ENCODE assay signal across 9 cellular contexts in the genomic region with DNA sequence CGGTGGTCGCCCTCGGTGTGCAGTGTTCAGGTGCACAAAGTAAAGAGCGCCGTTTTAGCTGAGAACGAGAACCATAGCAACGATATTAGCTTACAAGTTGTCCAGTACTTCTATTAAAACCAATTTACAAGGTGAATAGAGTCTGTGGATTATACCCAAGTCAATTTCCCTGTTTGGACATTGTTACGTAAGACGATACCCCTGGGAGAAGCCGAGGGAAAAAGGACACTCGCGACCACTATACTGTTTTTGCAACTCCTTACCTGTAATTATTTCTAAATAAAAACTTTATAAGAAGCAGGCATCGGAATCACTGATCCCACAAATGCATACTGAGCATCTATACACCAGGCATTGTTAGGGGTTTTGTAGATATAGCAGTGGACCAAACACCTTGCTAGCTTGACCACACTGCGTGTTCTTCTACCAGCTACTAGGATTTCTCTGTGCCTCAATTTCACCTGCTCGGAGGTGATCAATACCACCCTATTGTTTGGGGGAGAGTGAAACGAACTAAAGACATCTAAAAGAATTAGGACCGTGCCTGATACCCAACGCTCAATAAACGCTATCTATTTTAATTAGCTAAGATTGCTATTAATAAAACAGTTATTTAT. TPM values are rescaled to one million over a fixed set of nuclear protein-coding genes. Genes with fewer than 3 reads are reported as not detected.
DNase-seq lines count a peak whose midpoint lies in the region; ATAC-seq and TF ChIP-seq lines count a peak whose summit lies in the region.
"Had no signal": no experiment of that assay in that cellular context is flagged by ENCODE, and none has a peak within 500 bp of the region (broad histone marks: within the 10 kb centered on the region; RNA-seq: fewer than 3 reads in every experiment).

No MANE protein-coding gene starts in this region.

- H3K4ac ChIP-seq in IMR-90 (ENCODE audit: low read depth, low read length), result peak overlapping the region; percentile 78

- H3K56ac ChIP-seq in IMR-90 (ENCODE audit: extremely low read depth, insufficient read depth, low read length), result peak overlapping the region; percentile 50

- peak overlapping the region; percentile 47 for H2BK5ac ChIP-seq in IMR-90 (ENCODE audit: low read depth, low read length, poor library complexity, severe bottlenecking)

- peaks cover 5 to 48% of the 10 kb centered on the region in 2 experiments; a peak in 3 of 4 replicates for H3K79me1 ChIP-seq in IMR-90 (ENCODE audit: low read depth in 1 of 2, low read length in 2 of 2)

- peaks cover 33% of the 10 kb centered on the region for H3K36me3 Mint-ChIP-seq in chondrocyte (ENCODE audit: low read depth)
- peaks cover 4 to 28% (median 21%) of the 10 kb centered on the region in 5 donors for H3K36me3 Mint-ChIP-seq in naive thymus-derived CD4-positive, alpha-beta T cell

- H3K36me3 ChIP-seq in BJ (ENCODE audit: control insufficient read depth, insufficient read depth, low read length) (peaks cover 35% of the 10 kb centered on the region), IMR-90 (ENCODE audit: control insufficient read depth, insufficient read depth, low read length) (peaks cover 39% of the 10 kb centered on the region)
- H3K36me3 ChIP-seq in naive thymus-derived CD4-positive, alpha-beta T cell (ENCODE audit: control insufficient read depth in 2 of 3, insufficient read depth in 3 of 3, low read length in 3 of 3), result peaks cover 22 to 44% (median 28%) of the 10 kb centered on the region in 3 experiments

- peak overlapping the region; percentile 54 for H2AK5ac ChIP-seq in IMR-90 (ENCODE audit: low read depth, low read length)

- ATAC-seq in IMR-90 (ENCODE audit: low read depth) (peak; percentile 0; the same call in 1 of the 2 replicates), GM19463 (IDR thresholded peaks at IDR 0.05; ENCODE audit: unreplicated experiment) (no peak), GM18517 (IDR thresholded peaks at IDR 0.05; ENCODE audit: unreplicated experiment) (no peak), GM18498 (IDR thresholded peaks at IDR 0.05; ENCODE audit: unreplicated experiment) (no peak)
- no peak for ATAC-seq in naive thymus-derived CD4-positive, alpha-beta T cell

- peak overlapping the region; percentile 39; the same call in 1 of the 2 replicates for H3K14ac ChIP-seq in IMR-90 (replicated peaks; ENCODE audit: low read depth, low read length)

- WGBS in IMR-90 (ENCODE audit: extremely low coverage in 2 of 2, insufficient read length in 1 of 2), 2 experiments, result no CpG with 5 or more reads among the region's 19 CpGs

- DNase-seq in BJ (ENCODE audit: low read depth) (no peak), IMR-90 (no peak), chondrocyte (ENCODE audit: low spot score) (no peak), SK-N-DZ (ENCODE audit: low spot score) (no peak)
- DNase-seq in naive thymus-derived CD4-positive, alpha-beta T cell, result no peak

- H3K18ac ChIP-seq in IMR-90 (ENCODE audit: low read depth, low read length), result peak overlapping the region; percentile 7; the same call in 1 of the 2 replicates

- peak overlapping the region; percentile 99 for H2AK9ac ChIP-seq in IMR-90 (replicated peaks; ENCODE audit: low read depth, low read length, poor library complexity)

- H2BK20ac ChIP-seq in IMR-90 (ENCODE audit: low read depth, low read length), result peak overlapping the region; percentile 52; the same call in 1 of the 2 replicates

- H2AFZ ChIP-seq in IMR-90 (replicated peaks; ENCODE audit: low read length, poor library complexity), result peak overlapping the region; percentile 86

- CTCF ChIA-PET in BJ (lab: Yijun Ruan, JAX), result interaction anchor here (0.7 to 2.0 kb wide), 8 partner anchors 10 to 267 kb away, joined by 3 to 8 read pairs (median 4); no protein-coding TSS in a partner anchor
- CTCF ChIA-PET in IMR-90 (lab: Yijun Ruan, JAX), result interaction anchor here (0.6 to 1.5 kb wide), 4 partner anchors 17 to 261 kb away, joined by 3 to 6 read pairs (median 4); no protein-coding TSS in a partner anchor
- CTCF ChIA-PET in naive thymus-derived CD4-positive, alpha-beta T cell (lab: Charles Lee), result interaction anchor here (0.6 to 3.1 kb wide), 14 partner anchors 10 to 652 kb away, joined by 3 to 16 read pairs (median 4); a partner anchor contains a TSS

- no peaks in the 10 kb centered on the region for H3K27me3 Mint-ChIP-seq in chondrocyte (ENCODE audit: low read depth)
- H3K27me3 Mint-ChIP-seq in naive thymus-derived CD4-positive, alpha-beta T cell, result no peaks in the 10 kb centered on the region

- no peak for TF ChIP-seq RAD21 in IMR-90 (IDR thresholded peaks at IDR 0.05; ENCODE audit: low read length)

- POLR2A ChIA-PET in BJ (lab: Charles Lee) (interaction anchor here (0.8 to 2.5 kb wide), 3 partner anchors 15 to 22 kb away, joined by 7 to 18 read pairs (median 7); a partner anchor contains a TSS), IMR-90 (lab: Charles Lee; ENCODE audit: unreplicated experiment) (interaction anchor here (0.5 to 1.4 kb wide), 8 partner anchors 15 to 211 kb away, joined by 3 to 10 read pairs (median 4); a partner anchor contains a TSS)
- POLR2A ChIA-PET in naive thymus-derived CD4-positive, alpha-beta T cell (lab: Charles Lee), result interaction anchor here (0.6 to 2.9 kb wide), 23 partner anchors 8 to 485 kb away, joined by 3 to 44 read pairs (median 4); a partner anchor contains a TSS

- peak overlapping the region; percentile 23; the same call in 1 of the 2 replicates for H3K9ac ChIP-seq in IMR-90 (ENCODE audit: low read depth, low read length)

- no peaks in the 10 kb centered on the region for H3K27me3 ChIP-seq in BJ (ENCODE audit: control insufficient read depth, insufficient read depth, low read length)
- H3K27me3 ChIP-seq in IMR-90 (ENCODE audit: control insufficient read depth, insufficient read depth, low read length), result no peaks in the 10 kb centered on the region
- no peaks in the 10 kb centered on the region for H3K27me3 ChIP-seq in naive thymus-derived CD4-positive, alpha-beta T cell (ENCODE audit: control insufficient read depth in 2 of 2, insufficient read depth in 2 of 2, low read length in 2 of 2)

- H3K27ac ChIP-seq in IMR-90 (ENCODE audit: insufficient read depth, low read length), result peak overlapping the region; percentile 5; the same call in 1 of the 2 replicates
- peak overlapping the region; percentile 63 for H3K27ac ChIP-seq in naive thymus-derived CD4-positive, alpha-beta T cell (ENCODE audit: low read depth, low read length)

- 0 out of 2 replicates have a peak, but pooled peaks cover 3% of the 10 kb centered on the region for H3K9me1 ChIP-seq in IMR-90 (ENCODE audit: insufficient read depth, low read length)

- H3K4me2 ChIP-seq in IMR-90 (ENCODE audit: low read depth, low read length), result peak overlapping the region; percentile 94

- dilution Hi-C loops in IMR-90 (cut with HindIII; ENCODE audit: low sequenced_read_pairs, unreplicated experiment), result no loop called here

- intact Hi-C loops in IMR-90 (cut with micrococcal nuclease), result loop anchor here (1.0 to 2.0 kb wide), 2 partner anchors 21 to 219 kb away; a partner anchor contains a TSS
- intact Hi-C loops in naive thymus-derived CD4-positive, alpha-beta T cell (cut with micrococcal nuclease), result loop anchor here (1.0 to 10.0 kb wide), 20 partner anchors 14 to 948 kb away; a partner anchor contains a TSS

- 0 out of 2 replicates have a peak overlapping the region, but pooled peaks have one; percentile 35 for H2BK120ac ChIP-seq in IMR-90 (ENCODE audit: low read depth, low read length)

- peak overlapping the region; percentile 40; the same call in 1 of the 2 replicates for H4K5ac ChIP-seq in IMR-90 (ENCODE audit: low read depth, low read length)

- peak overlapping the region; percentile 95 for H3K27ac Mint-ChIP-seq in chondrocyte (ENCODE audit: unreplicated experiment)
- H3K27ac Mint-ChIP-seq in naive thymus-derived CD4-positive, alpha-beta T cell, result peak overlapping the region; percentile 93 to 99 (median 96)

- peaks cover 13% of the 10 kb centered on the region for H3K4me1 ChIP-seq in IMR-90 (ENCODE audit: control insufficient read depth, insufficient read depth, low read length)
- peaks cover 37 to 43% of the 10 kb centered on the region in 2 donors for H3K4me1 ChIP-seq in naive thymus-derived CD4-positive, alpha-beta T cell (ENCODE audit: control insufficient read depth in 2 of 2, insufficient read depth in 2 of 2, low read length in 2 of 2)

- H4K91ac ChIP-seq in IMR-90 (ENCODE audit: insufficient read depth, low read depth, low read length), result no peak overlapping the region; the same call in 1 of the 2 replicates

- in situ Hi-C loops in IMR-90 (cut with MboI; ENCODE audit: low sequenced_read_pairs), result loop anchor here (5.0 kb wide), 1 partner anchor 222 kb away; no protein-coding TSS in a partner anchor

- H3K4me3 Mint-ChIP-seq in chondrocyte (ENCODE audit: unreplicated experiment), result peak overlapping the region; percentile 93
- peak overlapping the region; percentile 91 to 99 (median 98) for H3K4me3 Mint-ChIP-seq in naive thymus-derived CD4-positive, alpha-beta T cell

- TF ChIP-seq CTCF in BJ (IDR thresholded peaks at IDR 0.05; ENCODE audit: insufficient read depth, low read depth, low read length) (no peak), IMR-90 (conservative IDR thresholded peaks at IDR 0.05; ENCODE audit: low read depth, low read length) (no peak), chondrocyte (IDR thresholded peaks at IDR 0.05) (no peak)

- BruUV-seq in IMR-90 (replicated peaks; lab: Mats Ljungman, UMichigan), result no TSS peak

- TF ChIP-seq POLR2A in IMR-90 (IDR thresholded peaks at IDR 0.05; ENCODE audit: low read depth, low read length), result no peak

- no peaks in the 10 kb centered on the region for H3K9me3 Mint-ChIP-seq in chondrocyte (ENCODE audit: low read depth)
- peaks cover 0 to 1% (median 0%) of the 10 kb centered on the region in 11 donors for H3K9me3 Mint-ChIP-seq in naive thymus-derived CD4-positive, alpha-beta T cell

- H4K20me1 ChIP-seq in IMR-90 (ENCODE audit: insufficient read depth, low read length), result peaks cover 45% of the 10 kb centered on the region

- H3K9me3 ChIP-seq in IMR-90 (ENCODE audit: control insufficient read depth, insufficient read depth, low read length), result no peaks in the 10 kb centered on the region
- no peaks in the 10 kb centered on the region for H3K9me3 ChIP-seq in naive thymus-derived CD4-positive, alpha-beta T cell (ENCODE audit: control insufficient read depth in 2 of 3, low read length in 3 of 3)

- H3K4me1 Mint-ChIP-seq in chondrocyte (ENCODE audit: low read depth), result peaks cover 60% of the 10 kb centered on the region
- peaks cover 32 to 59% (median 51%) of the 10 kb centered on the region in 7 donors for H3K4me1 Mint-ChIP-seq in naive thymus-derived CD4-positive, alpha-beta T cell

- H3K4me3 ChIP-seq in BJ (ENCODE audit: low read depth, low read length) (peak overlapping the region; percentile 68), IMR-90 (ENCODE audit: insufficient read depth, low read depth, low read length) (peak overlapping the region; percentile 79)
- peak overlapping the region; percentile 98 for H3K4me3 ChIP-seq in naive thymus-derived CD4-positive, alpha-beta T cell (ENCODE audit: low read length)

- H4K8ac ChIP-seq in IMR-90 (ENCODE audit: low read depth in 2 of 2, low read length in 2 of 2), result peak overlapping the region in 1 of 2 experiments; percentile 88; a peak in 2 of 4 replicates

- H2BK15ac ChIP-seq in IMR-90 (ENCODE audit: low read depth, low read length), result peak overlapping the region; percentile 46; the same call in 1 of the 3 replicates

- peak overlapping the region; percentile 61; the same call in 1 of the 2 replicates for H3K23ac ChIP-seq in IMR-90 (ENCODE audit: low read depth, low read length)

RNA-seq across cellular contexts. Expression of a gene that starts 0.5 kb away (rescaled TPM):
- polyA plus RNA-seq in BJ (2011; rRNA removed) (1,661 and 2,469 TPM in 2 replicates), IMR-90 (2012; rRNA removed) (1,505 and 1,547 TPM in 2 replicates)
- 1,581 and 1,890 TPM in 2 replicates for polyA minus RNA-seq in BJ (2011; rRNA and poly(A)+ RNA removed)
- total RNA-seq in IMR-90 (2012; rRNA removed) (1,727 and 2,161 TPM in 2 replicates), chondrocyte (2,036 to 2,432 TPM (median 2,370 TPM) in 3 replicates)
- 957 and 2,460 TPM in 2 replicates for polyA plus RNA-seq in IMR-90 (2012; cell fraction: cytosol; rRNA removed)
- polyA plus RNA-seq in IMR-90 (2012; cell fraction: nucleus; rRNA removed; ENCODE audit: low replicate concordance), result 805 and 1,780 TPM in 2 replicates
- total RNA-seq in naive thymus-derived CD4-positive, alpha-beta T cell, result 1,000 to 10,000 TPM; 1,791 to 2,674 (median 2,346) TPM
- 100 to 1,000 TPM; 611 to 634 TPM for polyA plus RNA-seq in naive thymus-derived CD4-positive, alpha-beta T cell
- 1,360 and 1,587 TPM in 2 replicates for polyA plus RNA-seq in SK-N-DZ (2014; cell fraction: cytosol; rRNA removed)
- polyA plus RNA-seq in SK-N-DZ (2014; cell fraction: nucleus; rRNA removed), result 489 and 627 TPM in 2 replicates

RNA-seq across cellular contexts. Expression of a gene that starts 14.9 kb away (rescaled TPM):
- polyA plus RNA-seq in BJ (2011; rRNA removed) (132 and 178 TPM in 2 replicates), IMR-90 (2012; rRNA removed) (188 and 202 TPM in 2 replicates)
- 95.0 and 99.1 TPM in 2 replicates for polyA minus RNA-seq in BJ (2011; rRNA and poly(A)+ RNA removed)
- total RNA-seq in IMR-90 (2012; rRNA removed) (128 and 145 TPM in 2 replicates), chondrocyte (131 to 185 TPM (median 170 TPM) in 3 replicates)
- polyA plus RNA-seq in IMR-90 (2012; cell fraction: cytosol; rRNA removed), result 189 and 293 TPM in 2 replicates
- polyA plus RNA-seq in IMR-90 (2012; cell fraction: nucleus; rRNA removed; ENCODE audit: low replicate concordance), result 209 and 518 TPM in 2 replicates
- 10 to 100 TPM; 24.7 to 40.3 (median 33.9) TPM for total RNA-seq in naive thymus-derived CD4-positive, alpha-beta T cell
- polyA plus RNA-seq in naive thymus-derived CD4-positive, alpha-beta T cell, result 10 to 100 TPM; 18.2 to 35.4 TPM
- polyA plus RNA-seq in SK-N-DZ (2014; cell fraction: cytosol; rRNA removed), result 39.1 and 86.1 TPM in 2 replicates
- 80.4 and 97.6 TPM in 2 replicates for polyA plus RNA-seq in SK-N-DZ (2014; cell fraction: nucleus; rRNA removed)

RNA-seq across cellular contexts. Expression of a gene that starts 21.8 kb away (rescaled TPM):
- 10.9 and 18.2 TPM in 2 replicates for polyA plus RNA-seq in BJ (2011; rRNA removed)
- 10.9 and 14.0 TPM in 2 replicates for polyA minus RNA-seq in BJ (2011; rRNA and poly(A)+ RNA removed)
- 10.8 and 13.6 TPM in 2 replicates for total RNA-seq in IMR-90 (2012; rRNA removed)
- polyA plus RNA-seq in IMR-90 (2012; rRNA removed), result 12.1 and 16.6 TPM in 2 replicates
- 11.9 and 21.3 TPM in 2 replicates for polyA plus RNA-seq in IMR-90 (2012; cell fraction: cytosol; rRNA removed)
- polyA plus RNA-seq in IMR-90 (2012; cell fraction: nucleus; rRNA removed; ENCODE audit: low replicate concordance), result 12.0 and 20.3 TPM in 2 replicates
- 26.3 to 29.7 TPM (median 26.7 TPM) in 3 replicates for total RNA-seq in chondrocyte
- 10 to 100 TPM; 23.9 to 40.6 (median 28.8) TPM for total RNA-seq in naive thymus-derived CD4-positive, alpha-beta T cell
- polyA plus RNA-seq in naive thymus-derived CD4-positive, alpha-beta T cell, result 1 to 10 TPM; 3.9 to 6.8 TPM
- 30.3 and 40.6 TPM in 2 replicates for polyA plus RNA-seq in SK-N-DZ (2014; cell fraction: cytosol; rRNA removed)
- polyA plus RNA-seq in SK-N-DZ (2014; cell fraction: nucleus; rRNA removed), result 24.5 and 26.1 TPM in 2 replicates

RNA-seq across cellular contexts. Expression of a gene that starts 52.9 kb away (rescaled TPM):
- polyA plus RNA-seq in BJ (2011; rRNA removed), result not detected in 2 replicates
- polyA minus RNA-seq in BJ (2011; rRNA and poly(A)+ RNA removed), result not detected in 2 replicates
- total RNA-seq in IMR-90 (2012; rRNA removed), result not detected in 2 replicates
- not detected in 2 replicates for polyA plus RNA-seq in IMR-90 (2012; rRNA removed)
- polyA plus RNA-seq in IMR-90 (2012; cell fraction: cytosol; rRNA removed), result not detected in 2 replicates
- not detected in 2 replicates for polyA plus RNA-seq in IMR-90 (2012; cell fraction: nucleus; rRNA removed; ENCODE audit: low replicate concordance)
- total RNA-seq in chondrocyte, result not detected in 3 replicates
- not detected for total RNA-seq in naive thymus-derived CD4-positive, alpha-beta T cell
- polyA plus RNA-seq in naive thymus-derived CD4-positive, alpha-beta T cell, result not detected
- polyA plus RNA-seq in SK-N-DZ (2014; cell fraction: cytosol; rRNA removed), result not detected in 2 replicates
- not detected in 2 replicates for polyA plus RNA-seq in SK-N-DZ (2014; cell fraction: nucleus; rRNA removed)
- total RNA-seq: subcutaneous adipose tissue had no signal
